ENCODE assay signal across 1 cellular context in the genomic region with DNA sequence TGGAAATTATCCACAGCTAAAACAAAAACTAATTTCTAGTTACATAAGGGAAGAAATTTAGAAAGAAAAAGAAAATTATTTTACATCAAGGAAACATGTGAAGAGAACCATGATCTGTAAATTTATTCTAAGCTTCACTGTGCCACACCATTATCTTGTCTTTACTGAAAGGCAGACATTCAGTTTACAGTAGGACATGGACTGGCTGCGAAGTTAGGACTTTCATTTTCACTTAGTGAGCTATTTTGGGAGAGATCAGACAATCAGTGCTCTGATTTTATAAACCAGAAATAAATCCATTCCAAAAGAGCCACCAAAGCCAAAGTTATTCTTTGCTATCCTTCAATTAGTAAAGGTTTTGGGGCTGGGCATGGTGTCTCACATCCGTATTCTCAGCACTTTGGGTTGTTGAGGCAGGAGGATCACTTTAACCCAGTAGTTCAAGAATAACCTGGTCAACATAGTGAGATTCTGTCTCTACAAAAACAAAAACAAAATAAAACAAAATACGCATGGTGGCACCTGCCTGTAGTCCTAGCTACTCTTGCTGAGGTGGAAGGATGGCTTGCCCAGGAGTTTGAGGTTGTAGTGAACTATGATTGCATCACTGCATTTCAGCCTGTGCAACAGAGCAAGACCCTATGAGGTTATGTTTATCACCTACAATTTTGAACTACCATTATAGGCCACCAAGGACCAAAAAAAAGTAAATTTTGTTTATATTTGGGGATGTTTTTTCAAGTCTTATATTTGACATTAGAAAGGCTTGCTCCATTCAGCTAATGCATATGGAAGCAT.
TF ChIP-seq lines count a peak whose summit lies in the region.

No MANE protein-coding gene starts in this region.

TF ChIP-seq in HepG2, 621 proteins besides CTCF, POLR2A, EP300 and RAD21 (continued from another document):
- TF ChIP-seq BATF2 (CRISPR knock-in tag; IDR thresholded peaks at IDR 0.05) (no peak), ZNF713 (CRISPR knock-in tag; IDR thresholded peaks at IDR 0.05) (no peak), KDM2A (CRISPR knock-in tag; IDR thresholded peaks at IDR 0.05; ENCODE audit: borderline replicate concordance, low read depth) (no peak), RARG (CRISPR knock-in tag; IDR thresholded peaks at IDR 0.05; ENCODE audit: low read depth) (no peak), NFKB2 (CRISPR knock-in tag; IDR thresholded peaks at IDR 0.05; ENCODE audit: borderline replicate concordance) (no peak), GFI1 (CRISPR knock-in tag; IDR thresholded peaks at IDR 0.05; ENCODE audit: borderline replicate concordance) (no peak), PAWR (CRISPR knock-in tag; IDR thresholded peaks at IDR 0.05; ENCODE audit: borderline replicate concordance) (no peak), ZNF33B (CRISPR knock-in tag; IDR thresholded peaks at IDR 0.05) (no peak), HOXD1 (CRISPR knock-in tag; IDR thresholded peaks at IDR 0.05) (no peak)
